23 cellular contexts compared by ENCODE assay signal in the genomic region with DNA sequence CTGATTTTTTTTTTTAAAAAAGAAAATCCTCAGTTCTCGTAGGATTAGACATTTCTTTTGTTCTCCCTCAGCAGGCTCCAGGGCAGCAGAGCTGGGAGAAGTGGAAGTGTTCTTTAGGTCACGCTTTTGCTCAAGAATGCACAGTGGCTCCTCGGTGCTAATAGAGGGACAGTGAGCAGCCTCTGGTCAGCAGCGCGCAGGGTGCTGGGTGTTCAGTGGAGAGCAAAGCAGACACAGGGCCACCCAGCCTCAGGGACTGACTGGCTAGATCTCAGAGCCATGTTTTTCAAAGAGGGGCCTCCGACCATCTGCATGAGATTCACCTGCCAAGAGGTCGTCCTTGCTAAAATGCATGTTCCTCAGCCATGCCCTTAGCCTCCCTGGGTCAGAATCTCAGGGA.
"Had no signal": no experiment of that assay in that cellular context is flagged by ENCODE, and none has a peak within 500 bp of the region (broad histone marks: within the 10 kb centered on the region; RNA-seq: fewer than 3 reads in every experiment).

No MANE protein-coding gene starts in this region.

- H3K4me3 ChIP-seq: coronary artery, stomach, suprapubic skin, transverse colon, vagina had no signal

- H3K36me3 Mint-ChIP-seq: activated CD4-positive, alpha-beta memory T cell treated with anti-CD3 and anti-CD28 coated beads for 36 hours; activated naive CD8-positive, alpha-beta T cell treated with anti-CD3 and anti-CD28 coated beads for 36 hours; memory B cell; naive B cell; stimulated activated effector memory CD8-positive, alpha-beta T cell treated with anti-CD3 and anti-CD28 coated beads, Interleukin-12 subunit alpha, Interleukin-12 subunit beta, amount 100 ng/mL, for 72 hours had no signal

- H3K27me3 ChIP-seq: foreskin keratinocyte, suprapubic skin, transverse colon, vagina had no signal

- H3K4me3 Mint-ChIP-seq: activated B cell treated with CpG ODN at 0.5 μM for 24 hours; activated CD4-positive, alpha-beta memory T cell treated with anti-CD3 and anti-CD28 coated beads for 36 hours; activated naive CD8-positive, alpha-beta T cell treated with anti-CD3 and anti-CD28 coated beads for 36 hours; memory B cell; naive B cell; stimulated activated effector memory CD8-positive, alpha-beta T cell treated with anti-CD3 and anti-CD28 coated beads, Interleukin-12 subunit alpha, Interleukin-12 subunit beta, amount 100 ng/mL, for 72 hours; T-helper 1 cell treated with Interleukin-12 subunit alpha and Interleukin-12 subunit beta and Interleukin-4 antibody, amounts not matched to agents 30 μg/mL and 1 μg/mL, for 36 hours had no signal

- DNase-seq: activated B cell treated with CpG ODN at 0.5 μM for 24 hours; activated CD4-positive, alpha-beta memory T cell treated with anti-CD3 and anti-CD28 coated beads for 36 hours; activated CD4-positive, alpha-beta T cell treated with anti-CD3 and anti-CD28 coated beads for 48 hours; activated naive CD4-positive, alpha-beta T cell treated with Interleukin-2 at 50 U/mL for 16 hours; activated naive CD8-positive, alpha-beta T cell treated with anti-CD3 and anti-CD28 coated beads for 36 hours; activated T-cell treated with anti-CD3 and anti-CD28 coated beads, Interleukin-2, amount 50 U/mL, for 48 hours; cerebellar nuclear complex; effector CD4-positive, alpha-beta T cell; naive B cell; posterior cingulate gyrus; small intestine; stimulated activated CD4-positive, alpha-beta T cell treated with anti-CD3 and anti-CD28 coated beads, Interleukin-2, amount 100 ng/mL, for 24 hours; stomach; transverse colon had no signal

- ATAC-seq: sciatic nerve; stimulated activated effector memory CD8-positive, alpha-beta T cell treated with anti-CD3 and anti-CD28 coated beads, Interleukin-12 subunit alpha, Interleukin-12 subunit beta, amount 100 ng/mL, for 72 hours had no signal

- H3K36me3 ChIP-seq: stomach, suprapubic skin, transverse colon, vagina had no signal

- H3K9me3 Mint-ChIP-seq: activated B cell treated with CpG ODN at 0.5 μM for 24 hours; activated CD4-positive, alpha-beta memory T cell treated with anti-CD3 and anti-CD28 coated beads for 36 hours; activated naive CD8-positive, alpha-beta T cell treated with anti-CD3 and anti-CD28 coated beads for 36 hours; memory B cell; stimulated activated effector memory CD8-positive, alpha-beta T cell treated with anti-CD3 and anti-CD28 coated beads, Interleukin-12 subunit alpha, Interleukin-12 subunit beta, amount 100 ng/mL, for 72 hours; T-helper 1 cell treated with Interleukin-12 subunit alpha and Interleukin-12 subunit beta and Interleukin-4 antibody, amounts not matched to agents 30 μg/mL and 1 μg/mL, for 36 hours had no signal

- H3K27ac ChIP-seq: coronary artery, stomach, suprapubic skin, transverse colon, vagina had no signal

- FAIRE-seq: endometrium, small intestine had no signal

- H3K4me1 ChIP-seq: suprapubic skin, transverse colon, vagina had no signal

- H3K27me3 Mint-ChIP-seq: activated B cell treated with CpG ODN at 0.5 μM for 24 hours; activated CD4-positive, alpha-beta memory T cell treated with anti-CD3 and anti-CD28 coated beads for 36 hours; activated naive CD8-positive, alpha-beta T cell treated with anti-CD3 and anti-CD28 coated beads for 36 hours; naive B cell had no signal

- H3K9me3 ChIP-seq: stomach, suprapubic skin, transverse colon, vagina had no signal

- H3K27ac Mint-ChIP-seq: activated B cell treated with CpG ODN at 0.5 μM for 24 hours; activated CD4-positive, alpha-beta memory T cell treated with anti-CD3 and anti-CD28 coated beads for 36 hours; activated naive CD8-positive, alpha-beta T cell treated with anti-CD3 and anti-CD28 coated beads for 36 hours; memory B cell; naive B cell; stimulated activated effector memory CD8-positive, alpha-beta T cell treated with anti-CD3 and anti-CD28 coated beads, Interleukin-12 subunit alpha, Interleukin-12 subunit beta, amount 100 ng/mL, for 72 hours; T-helper 1 cell treated with Interleukin-12 subunit alpha and Interleukin-12 subunit beta and Interleukin-4 antibody, amounts not matched to agents 30 μg/mL and 1 μg/mL, for 36 hours had no signal
